8 cellular contexts compared by ENCODE assay signal in the genomic region with DNA sequence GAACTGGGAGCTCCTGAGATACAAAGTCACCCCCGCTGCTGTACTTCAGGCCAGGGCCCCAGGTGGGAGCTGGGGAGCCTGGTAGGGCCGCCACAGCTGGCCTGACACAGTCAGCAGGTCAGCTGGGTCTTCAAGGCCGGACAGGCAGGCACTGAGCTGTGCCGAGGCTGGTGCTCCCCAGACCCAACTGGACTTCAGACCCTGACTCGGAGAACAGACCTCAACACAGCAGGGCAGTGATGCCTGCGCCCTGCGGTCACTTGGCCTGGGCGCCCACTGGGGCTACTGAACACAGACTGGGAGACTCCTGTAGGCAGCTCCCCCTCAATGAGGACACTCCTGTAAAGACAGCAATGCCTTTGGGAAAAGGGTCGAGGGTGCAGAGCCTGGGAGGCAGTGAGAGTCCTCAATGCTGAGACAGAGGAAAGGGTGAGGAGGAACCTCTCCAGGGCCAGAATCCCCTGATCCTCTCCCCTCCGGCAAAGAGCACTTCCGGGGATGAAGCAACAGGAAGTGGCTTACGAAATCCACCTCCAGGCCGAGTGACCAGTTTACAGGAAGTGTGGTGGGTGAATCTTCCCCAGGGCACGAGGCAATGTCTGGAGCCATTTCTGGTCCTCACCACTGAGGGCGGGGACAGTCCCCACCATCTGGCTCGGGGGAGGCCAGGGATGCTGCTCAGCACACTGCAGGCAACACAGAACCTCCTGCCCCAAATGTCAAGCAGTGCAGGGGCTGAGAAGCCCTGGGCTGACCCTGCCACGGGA. TPM values are rescaled to one million over a fixed set of nuclear protein-coding genes. Genes with fewer than 3 reads are reported as not detected.
A peak's percentile ranks its signal among the peaks of the same experiment; 100 is the strongest.
DNase-seq lines count a peak whose midpoint lies in the region; ATAC-seq and TF ChIP-seq lines count a peak whose summit lies in the region.

No MANE protein-coding gene starts in this region.

- peak; percentile 67 for ATAC-seq in HG02610 (IDR thresholded peaks at IDR 0.05; ENCODE audit: unreplicated experiment)

- H3K4me3 ChIP-seq in GM06990 (replicated peaks; ENCODE audit: low read depth, low read length) (no peak overlapping the region), sigmoid colon (no peak overlapping the region)

- no peak for TF ChIP-seq POLR2A in sigmoid colon (IDR thresholded peaks at IDR 0.05)

- H3K27me3 ChIP-seq in GM06990 (replicated peaks; ENCODE audit: control insufficient read depth, insufficient read depth, low read length) (no peaks in the 10 kb centered on the region), sigmoid colon (no peaks in the 10 kb centered on the region)

- no peak for TF ChIP-seq CTCF in GM06990 (IDR thresholded peaks at IDR 0.05; ENCODE audit: insufficient read depth, low read length, poor library complexity, severe bottlenecking)
- no peak for TF ChIP-seq CTCF in sigmoid colon (IDR thresholded peaks at IDR 0.05)

- 64 to 70% methylated on average over 17 of the region's 17 CpGs for WGBS in sigmoid colon, 2 donors

- DNase-seq in GM06990 (ENCODE audit: extremely low read depth, insufficient read length) (peak; percentile 67), head of caudate nucleus (peak in 32 of 42 donors; percentile 24 to 73 (median 49)), sigmoid colon (peak; percentile 94), OCI-M2 (lab: John Stamatoyannopoulos, UW; ENCODE audit: unreplicated experiment) (no peak), DMS114 treated with DMSO at 0.1 percent for 48 hours (lab: John Stamatoyannopoulos, UW; ENCODE audit: unreplicated experiment) (no peak)
- DNase-seq in activated effector memory CD4-positive, alpha-beta T cell treated with anti-CD3 and anti-CD28 coated beads, Interleukin-2, amount 50 U/mL, for 16 hours = peak; percentile 82

- H3K36me3 ChIP-seq in GM06990 (ENCODE audit: control insufficient read depth, insufficient read depth, low read length) = peaks cover 2% of the 10 kb centered on the region; the same call in 1 of the 2 replicates
- no peaks in the 10 kb centered on the region for H3K36me3 ChIP-seq in sigmoid colon

- no peaks in the 10 kb centered on the region for H3K9me3 ChIP-seq in sigmoid colon

- TF ChIP-seq EP300 in sigmoid colon (IDR thresholded peaks at IDR 0.05) = peak in 3 of 4 donors; percentile 63 to 80 (median 78)

- intact Hi-C loops in head of caudate nucleus (cut with DNase I) = loop anchor here (10.0 kb wide), 1 partner anchor 106 kb away; a partner anchor contains a TSS
- intact Hi-C loops in sigmoid colon (cut with DNase I) = no loop called here

- peak overlapping the region; percentile 78 to 87 (median 83) for H3K27ac ChIP-seq in sigmoid colon

- H3K4me1 ChIP-seq in sigmoid colon = peaks cover 0 to 70% (median 61%) of the 10 kb centered on the region in 4 donors

TF ChIP-seq in PFSK-1, 5 proteins besides CTCF, POLR2A, EP300 and RAD21:
- TF ChIP-seq, protein P1, sequence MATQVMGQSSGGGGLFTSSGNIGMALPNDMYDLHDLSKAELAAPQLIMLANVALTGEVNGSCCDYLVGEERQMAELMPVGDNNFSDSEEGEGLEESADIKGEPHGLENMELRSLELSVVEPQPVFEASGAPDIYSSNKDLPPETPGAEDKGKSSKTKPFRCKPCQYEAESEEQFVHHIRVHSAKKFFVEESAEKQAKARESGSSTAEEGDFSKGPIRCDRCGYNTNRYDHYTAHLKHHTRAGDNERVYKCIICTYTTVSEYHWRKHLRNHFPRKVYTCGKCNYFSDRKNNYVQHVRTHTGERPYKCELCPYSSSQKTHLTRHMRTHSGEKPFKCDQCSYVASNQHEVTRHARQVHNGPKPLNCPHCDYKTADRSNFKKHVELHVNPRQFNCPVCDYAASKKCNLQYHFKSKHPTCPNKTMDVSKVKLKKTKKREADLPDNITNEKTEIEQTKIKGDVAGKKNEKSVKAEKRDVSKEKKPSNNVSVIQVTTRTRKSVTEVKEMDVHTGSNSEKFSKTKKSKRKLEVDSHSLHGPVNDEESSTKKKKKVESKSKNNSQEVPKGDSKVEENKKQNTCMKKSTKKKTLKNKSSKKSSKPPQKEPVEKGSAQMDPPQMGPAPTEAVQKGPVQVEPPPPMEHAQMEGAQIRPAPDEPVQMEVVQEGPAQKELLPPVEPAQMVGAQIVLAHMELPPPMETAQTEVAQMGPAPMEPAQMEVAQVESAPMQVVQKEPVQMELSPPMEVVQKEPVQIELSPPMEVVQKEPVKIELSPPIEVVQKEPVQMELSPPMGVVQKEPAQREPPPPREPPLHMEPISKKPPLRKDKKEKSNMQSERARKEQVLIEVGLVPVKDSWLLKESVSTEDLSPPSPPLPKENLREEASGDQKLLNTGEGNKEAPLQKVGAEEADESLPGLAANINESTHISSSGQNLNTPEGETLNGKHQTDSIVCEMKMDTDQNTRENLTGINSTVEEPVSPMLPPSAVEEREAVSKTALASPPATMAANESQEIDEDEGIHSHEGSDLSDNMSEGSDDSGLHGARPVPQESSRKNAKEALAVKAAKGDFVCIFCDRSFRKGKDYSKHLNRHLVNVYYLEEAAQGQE (IDR thresholded peaks at IDR 0.05; ENCODE audit: insufficient read depth in 1 of 2, low read depth in 2 of 2, low read length in 2 of 2) = no peak; a peak in 1 of 4 replicates
- TF ChIP-seq POLR2AphosphoS5 (IDR thresholded peaks at IDR 0.05; ENCODE audit: low read depth, low read length) = no peak
- no peak for TF ChIP-seq SIN3A (IDR thresholded peaks at IDR 0.05; ENCODE audit: borderline replicate concordance, insufficient read depth, low read length)
- peak; percentile 95 for TF ChIP-seq FOXP2 (optimal IDR thresholded peaks at IDR 0.05; ENCODE audit: borderline replicate concordance, extremely low read depth, extremely low read length, insufficient read depth)

RNA-seq across cellular contexts. Expression of a gene that starts 40.8 kb away (rescaled TPM):
- 458 TPM for polyA plus RNA-seq in PFSK-1 (2012; ENCODE audit: insufficient read length, low read depth)
- 10 to 100 TPM in 3 of 4 donors, 1 to 10 TPM in 1; 9.1 to 12.8 (median 11.5) TPM for total RNA-seq in sigmoid colon
- 10 to 100 TPM in 1 of 3 donors, 1 to 10 TPM in 2; 3.7 to 18.7 (median 4.2) TPM for polyA plus RNA-seq in sigmoid colon

RNA-seq across cellular contexts. Expression of a gene that starts 43.1 kb away (rescaled TPM):
- 17.3 TPM for polyA plus RNA-seq in PFSK-1 (2012; ENCODE audit: insufficient read length, low read depth)
- total RNA-seq in sigmoid colon = 10 to 100 TPM in 3 of 4 donors, 1 to 10 TPM in 1; 7.1 to 20.2 (median 11.9) TPM
- 10 to 100 TPM in 1 of 3 donors, 1 to 10 TPM in 2; 6.2 to 14.6 (median 8.4) TPM for polyA plus RNA-seq in sigmoid colon

RNA-seq across cellular contexts. Expression of a gene that starts 59.5 kb away (rescaled TPM):
- polyA plus RNA-seq in PFSK-1 (2012; ENCODE audit: insufficient read length, low read depth) = 167 TPM
- 10 to 100 TPM; 52.4 to 71.4 (median 58.0) TPM for total RNA-seq in sigmoid colon
- 10 to 100 TPM; 13.9 to 51.4 (median 32.4) TPM for polyA plus RNA-seq in sigmoid colon

Comparison
In these comparisons a context has a peak if more than half of its experiments do, and no peak if none do; other contexts are left out.
1. DNase-seq: peak in GM06990 (single experiment), activated effector memory CD4-positive, alpha-beta T cell treated with anti-CD3 and anti-CD28 coated beads, Interleukin-2, amount 50 U/mL, for 16 hours (single experiment), head of caudate nucleus (32 of 42) and sigmoid colon (single experiment); none in OCI-M2 (single experiment) and DMS114 treated with DMSO at 0.1 percent for 48 hours (single experiment).